Comparison of ENCODE assay signal across 19 cellular contexts in the genomic region with DNA sequence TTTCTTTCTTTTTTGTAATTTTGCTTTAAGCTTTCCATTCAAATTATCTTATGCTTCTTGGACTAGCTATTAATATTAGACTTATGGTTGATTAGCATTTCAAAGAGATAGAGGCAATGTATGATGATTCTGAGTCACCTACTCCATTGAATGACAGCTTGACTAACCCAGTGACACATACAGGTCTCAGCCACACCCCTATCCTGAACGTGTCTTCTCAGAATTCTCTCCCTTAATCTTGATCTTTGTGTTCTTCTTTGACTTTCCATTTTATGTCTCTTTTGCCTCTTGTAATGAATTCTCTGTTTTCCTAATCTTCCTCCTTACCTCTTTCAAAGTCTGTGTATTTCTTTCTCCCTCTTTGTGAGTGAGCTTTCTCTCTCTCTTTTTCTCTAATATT.
"Had no signal": no experiment of that assay in that cellular context is flagged by ENCODE, and none has a peak within 500 bp of the region (broad histone marks: within the 10 kb centered on the region; RNA-seq: fewer than 3 reads in every experiment).

No MANE protein-coding gene starts in this region.

- H3K4me1 Mint-ChIP-seq: activated CD4-positive, alpha-beta T cell treated with anti-CD3 and anti-CD28 coated beads for 36 hours; stimulated activated memory B cell treated with anti-CD40 and anti-IgM and Interleukin-4, amounts not matched to agents 10 μg/mL and 1 μg/mL and 100 μg/mL, for 72 hours had no signal

- H3K36me3 Mint-ChIP-seq: activated naive CD8-positive, alpha-beta T cell; mesothelial cell of epicardium; stimulated activated memory B cell treated with anti-CD40 and anti-IgM and Interleukin-4, amounts not matched to agents 10 μg/mL and 1 μg/mL and 100 μg/mL, for 72 hours had no signal

- H3K36me3 ChIP-seq: neutrophil, right lobe of liver, upper lobe of right lung had no signal

- H3K4me3 Mint-ChIP-seq: activated CD4-positive, alpha-beta T cell treated with anti-CD3 and anti-CD28 coated beads for 36 hours; activated naive CD8-positive, alpha-beta T cell; mesothelial cell of epicardium; natural killer cell treated with Interleukin-12 subunit alpha and Interleukin-12 subunit beta and Interleukin-15 and Interleukin-18, amount 100 ng/mL, for 72 hours; stimulated activated memory B cell treated with anti-CD40 and anti-IgM and Interleukin-4, amounts not matched to agents 10 μg/mL and 1 μg/mL and 100 μg/mL, for 72 hours had no signal

- H3K27me3 ChIP-seq: neutrophil, right lobe of liver, upper lobe of right lung had no signal

- H3K9me3 ChIP-seq: neutrophil, right lobe of liver, upper lobe of right lung had no signal

- H3K27me3 Mint-ChIP-seq: stimulated activated memory B cell treated with anti-CD40 and anti-IgM and Interleukin-4, amounts not matched to agents 10 μg/mL and 1 μg/mL and 100 μg/mL, for 72 hours had no signal

- H3K4me3 ChIP-seq: lung, right lobe of liver, upper lobe of right lung had no signal

- ATAC-seq: activated CD4-positive, alpha-beta T cell treated with anti-CD3 and anti-CD28 coated beads for 36 hours; left lobe of liver; natural killer cell treated with Interleukin-12 subunit alpha and Interleukin-12 subunit beta and Interleukin-15 and Interleukin-18, amount 100 ng/mL, for 72 hours; right lobe of liver; stimulated activated memory B cell treated with anti-CD40 and anti-IgM and Interleukin-4, amounts not matched to agents 10 μg/mL and 1 μg/mL and 100 μg/mL, for 72 hours; upper lobe of right lung had no signal

- H3K27ac Mint-ChIP-seq: activated CD4-positive, alpha-beta T cell treated with anti-CD3 and anti-CD28 coated beads for 36 hours; activated naive CD8-positive, alpha-beta T cell; mesothelial cell of epicardium; natural killer cell treated with Interleukin-12 subunit alpha and Interleukin-12 subunit beta and Interleukin-15 and Interleukin-18, amount 100 ng/mL, for 72 hours; stimulated activated memory B cell treated with anti-CD40 and anti-IgM and Interleukin-4, amounts not matched to agents 10 μg/mL and 1 μg/mL and 100 μg/mL, for 72 hours had no signal

- H3K27ac ChIP-seq: neutrophil, parathyroid adenoma, right lobe of liver, upper lobe of right lung, VCaP had no signal

- DNase-seq: activated CD4-positive, alpha-beta T cell treated with anti-CD3 and anti-CD28 coated beads for 36 hours; activated CD4-positive, alpha-beta T cell treated with anti-CD3 and anti-CD28 coated beads, Interleukin-2, amount 50 U/mL, for 48 hours; dermis blood vessel endothelial cell; effector memory CD4-positive, alpha-beta T cell; hypothalamus; right lobe of liver; small intestine; stimulated activated CD4-positive, alpha-beta T cell treated with anti-CD3 and anti-CD28 coated beads, Interleukin-4, amount 100 ng/mL, for 24 hours; T1000; upper lobe of right lung had no signal

- H3K4me1 ChIP-seq: parathyroid adenoma, right lobe of liver, upper lobe of right lung had no signal
